ENCODE assay signal across 19 cellular contexts in the genomic region with DNA sequence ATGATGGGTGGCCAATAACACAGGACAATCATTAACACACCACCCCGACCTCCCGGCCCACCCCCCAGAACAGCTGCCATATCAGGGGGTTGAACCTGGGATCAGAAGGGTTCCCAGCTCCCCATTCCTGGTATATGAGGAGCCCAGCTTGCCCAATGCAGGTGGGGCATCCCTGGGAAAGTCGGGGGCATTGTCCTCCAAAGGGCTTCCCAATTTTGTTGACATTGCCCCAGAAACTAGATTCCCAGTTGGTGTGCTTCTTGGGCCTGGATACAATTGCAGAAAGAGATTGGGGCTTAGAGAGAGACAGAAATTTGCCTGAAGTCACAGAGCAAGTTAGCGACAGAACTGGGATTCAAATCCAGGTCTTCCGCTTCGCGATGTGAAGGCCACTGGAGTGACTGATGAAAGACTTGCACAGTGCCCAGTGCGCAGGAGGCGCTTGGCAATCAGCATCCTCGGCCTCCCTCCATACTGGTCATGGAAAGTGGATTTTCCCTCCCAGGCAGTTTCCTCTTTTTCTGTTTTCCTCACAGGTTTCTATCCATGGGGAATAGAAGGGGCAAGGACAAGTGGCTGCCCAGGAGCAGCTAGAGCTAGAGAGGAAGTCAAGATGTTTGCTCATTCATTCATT.
"Had no signal": no experiment of that assay in that cellular context is flagged by ENCODE, and none has a peak within 500 bp of the region (broad histone marks: within the 10 kb centered on the region; RNA-seq: fewer than 3 reads in every experiment).

No MANE protein-coding gene starts in this region.

- H3K36me3 Mint-ChIP-seq: stimulated activated memory B cell treated with anti-CD40 and anti-IgM and Interleukin-4, amounts not matched to agents 10 μg/mL and 1 μg/mL and 100 μg/mL, for 72 hours; type B pancreatic cell had no signal

- H3K27me3 ChIP-seq: ovary, testis had no signal

- H3K36me3 ChIP-seq: lower lobe of right lung, ovary, spleen, tibial artery had no signal

- DNase-seq: caudate nucleus; cerebellar nuclear complex; cortex of kidney; lower lobe of right lung; nephron progenitor cell; nucleus accumbens; ovary; retina; spleen; stimulated activated CD4-positive, alpha-beta T cell treated with anti-CD3 and anti-CD28 coated beads, Interleukin-4, amount 100 ng/mL, for 4 hours; stimulated activated naive CD8-positive, alpha-beta T cell treated with anti-CD3 and anti-CD28 coated beads, Interleukin-15, Interleukin-2, amounts not matched to agents 100 U/mL and 50 U/mL, for 24 hours; substantia nigra; testis; tibial artery had no signal

- H3K4me1 ChIP-seq: lower lobe of right lung, spleen, tibial artery had no signal

- H3K9me3 Mint-ChIP-seq: nephron progenitor cell; stimulated activated memory B cell treated with anti-CD40 and anti-IgM and Interleukin-4, amounts not matched to agents 10 μg/mL and 1 μg/mL and 100 μg/mL, for 72 hours; type B pancreatic cell had no signal

- H3K27ac ChIP-seq: lower lobe of right lung, ovary, spleen, testis, tibial artery had no signal

- H3K4me3 ChIP-seq: lower lobe of right lung, ovary, spleen, testis, tibial artery had no signal

- H3K4me1 Mint-ChIP-seq: stimulated activated memory B cell treated with anti-CD40 and anti-IgM and Interleukin-4, amounts not matched to agents 10 μg/mL and 1 μg/mL and 100 μg/mL, for 72 hours had no signal

- H3K9me3 ChIP-seq: lower lobe of right lung, ovary, spleen, testis, tibial artery had no signal

- FAIRE-seq: frontal cortex, keratinocyte had no signal

- H3K4me3 Mint-ChIP-seq: nephron progenitor cell; stimulated activated memory B cell treated with anti-CD40 and anti-IgM and Interleukin-4, amounts not matched to agents 10 μg/mL and 1 μg/mL and 100 μg/mL, for 72 hours; type B pancreatic cell had no signal

- H3K27ac Mint-ChIP-seq: nephron progenitor cell; stimulated activated memory B cell treated with anti-CD40 and anti-IgM and Interleukin-4, amounts not matched to agents 10 μg/mL and 1 μg/mL and 100 μg/mL, for 72 hours; type B pancreatic cell had no signal

- ATAC-seq: lower lobe of right lung; sciatic nerve; stimulated activated memory B cell treated with anti-CD40 and anti-IgM and Interleukin-4, amounts not matched to agents 10 μg/mL and 1 μg/mL and 100 μg/mL, for 72 hours; stimulated activated naive CD8-positive, alpha-beta T cell treated with anti-CD3 and anti-CD28 coated beads, Interleukin-15, Interleukin-2, amounts not matched to agents 100 U/mL and 50 U/mL, for 24 hours had no signal
